33 cellular contexts compared by ENCODE assay signal in genomic region chr16:58639836-58640235, GRCh38.
"Had no signal": no experiment of that assay in that cellular context is flagged by ENCODE, and none has a peak within 500 bp of the region (broad histone marks: within the 10 kb centered on the region; RNA-seq: fewer than 3 reads in every experiment).

No MANE protein-coding gene starts in this region.

- FAIRE-seq: astrocyte, TTC549 had no signal

- ATAC-seq: activated CD8-positive, alpha-beta T cell treated with anti-CD3 and anti-CD28 coated beads for 36 hours; body of pancreas had no signal

- H3K27ac ChIP-seq: adrenal gland, body of pancreas, brain microvascular endothelial cell, breast epithelium, VCaP had no signal

- H3K4me3 ChIP-seq: adrenal gland, body of pancreas, breast epithelium had no signal

- H3K36me3 Mint-ChIP-seq: activated CD4-positive, alpha-beta memory T cell treated with anti-CD3 and anti-CD28 coated beads for 36 hours; activated naive CD4-positive, alpha-beta T cell treated with anti-CD3 and anti-CD28 coated beads, Interleukin-2, amount 50 U/mL, for 72 hours; activated naive CD8-positive, alpha-beta T cell treated with anti-CD3 and anti-CD28 coated beads for 36 hours had no signal

- H3K4me3 Mint-ChIP-seq: activated B cell treated with CpG ODN at 0.5 μM for 24 hours; activated CD4-positive, alpha-beta memory T cell treated with anti-CD3 and anti-CD28 coated beads for 36 hours; activated CD4-positive, alpha-beta T cell treated with anti-CD3 and anti-CD28 coated beads, Interleukin-2, amount 10 ng/mL, durations not matched to agents 24 days and 14 days; activated CD8-positive, alpha-beta T cell treated with anti-CD3 and anti-CD28 coated beads for 36 hours; activated naive CD4-positive, alpha-beta T cell treated with anti-CD3 and anti-CD28 coated beads for 36 hours; activated naive CD8-positive, alpha-beta T cell treated with anti-CD3 and anti-CD28 coated beads for 36 hours; activated T-cell treated with anti-CD3 and anti-CD28 coated beads, Interleukin-2, amount 50 U/mL, for 24 hours; T-helper 1 cell treated with Interleukin-12 subunit alpha and Interleukin-12 subunit beta and Interleukin-4 antibody, amounts not matched to agents 30 μg/mL and 1 μg/mL, for 36 hours; T-helper 2 cell treated with Interferon-gamma antibody and Interleukin-4, amounts not matched to agents 5 μg/mL and 100 μg/mL, for 36 hours had no signal

- DNase-seq: activated B cell treated with CpG ODN at 0.5 μM for 24 hours; activated CD4-positive, alpha-beta memory T cell treated with anti-CD3 and anti-CD28 coated beads for 36 hours; activated CD4-positive, alpha-beta T cell treated with anti-CD3 and anti-CD28 coated beads for 4 hours; activated CD4-positive, alpha-beta T cell treated with anti-CD3 and anti-CD28 coated beads, Interleukin-2, amount 10 ng/mL, durations not matched to agents 24 days and 14 days; activated CD4-positive, alpha-beta T cell treated with anti-CD3 and anti-CD28 coated beads, Interleukin-2, amount 50 U/mL, for 1 hour; activated CD4-positive, alpha-beta T cell treated with anti-CD3 and anti-CD28 coated beads, Interleukin-2, amount 50 U/mL, for 4 hours; activated CD4-positive, CD25-positive, alpha-beta regulatory T cell treated with anti-CD3 and anti-CD28 coated beads, Interleukin-2, amount 50 U/mL, for 72 hours; activated CD8-positive, alpha-beta memory T cell treated with anti-CD3 and anti-CD28 coated beads, Interleukin-2, amount 50 U/mL, for 4 hours; activated CD8-positive, alpha-beta T cell treated with anti-CD3 and anti-CD28 coated beads for 36 hours; activated effector memory CD4-positive, alpha-beta T cell treated with anti-CD3 and anti-CD28 coated beads, Interleukin-2, amount 50 U/mL, for 16 hours; activated gamma-delta T cell treated with Interleukin-2 at 50 U/mL for 16 hours; activated naive CD4-positive, alpha-beta T cell; activated naive CD4-positive, alpha-beta T cell treated with anti-CD3 and anti-CD28 coated beads for 36 hours; activated naive CD4-positive, alpha-beta T cell treated with anti-CD3 and anti-CD28 coated beads, Interleukin-2, amount 50 U/mL, for 16 hours; activated naive CD8-positive, alpha-beta T cell treated with anti-CD3 and anti-CD28 coated beads for 36 hours; activated T-cell treated with anti-CD3 and anti-CD28 coated beads, Interleukin-2, amount 50 U/mL, for 24 hours; activated T-cell treated with anti-CD3 and anti-CD28 coated beads, Interleukin-2, amount 50 U/mL, for 48 hours; amniotic stem cell; aorta; body of pancreas; brain microvascular endothelial cell; central memory CD4-positive, alpha-beta T cell; T-helper 1 cell; T-helper 2 cell; T-helper 9 cell had no signal

- H3K27me3 Mint-ChIP-seq: activated B cell treated with CpG ODN at 0.5 μM for 24 hours; activated T-cell treated with anti-CD3 and anti-CD28 coated beads, Interleukin-2, amount 50 U/mL, for 24 hours had no signal

- H3K27me3 ChIP-seq: adrenal gland, body of pancreas, brain microvascular endothelial cell, breast epithelium had no signal

- H3K27ac Mint-ChIP-seq: activated B cell treated with CpG ODN at 0.5 μM for 24 hours; activated CD4-positive, alpha-beta memory T cell treated with anti-CD3 and anti-CD28 coated beads for 36 hours; activated CD4-positive, alpha-beta T cell treated with anti-CD3 and anti-CD28 coated beads, Interleukin-2, amount 10 ng/mL, durations not matched to agents 24 days and 14 days; activated CD8-positive, alpha-beta T cell treated with anti-CD3 and anti-CD28 coated beads for 36 hours; activated naive CD4-positive, alpha-beta T cell treated with anti-CD3 and anti-CD28 coated beads for 36 hours; activated naive CD4-positive, alpha-beta T cell treated with anti-CD3 and anti-CD28 coated beads, Interleukin-2, amount 50 U/mL, for 72 hours; activated naive CD8-positive, alpha-beta T cell treated with anti-CD3 and anti-CD28 coated beads for 36 hours; activated T-cell treated with anti-CD3 and anti-CD28 coated beads, Interleukin-2, amount 50 U/mL, for 24 hours; T-helper 1 cell treated with Interleukin-12 subunit alpha and Interleukin-12 subunit beta and Interleukin-4 antibody, amounts not matched to agents 30 μg/mL and 1 μg/mL, for 36 hours; T-helper 2 cell treated with Interferon-gamma antibody and Interleukin-4, amounts not matched to agents 5 μg/mL and 100 μg/mL, for 36 hours had no signal

- H3K36me3 ChIP-seq: adrenal gland, brain microvascular endothelial cell, breast epithelium had no signal

- H3K9me3 ChIP-seq: adrenal gland, body of pancreas, breast epithelium had no signal

- H3K4me1 ChIP-seq: adrenal gland, body of pancreas, breast epithelium had no signal

- H3K9me3 Mint-ChIP-seq: activated B cell treated with CpG ODN at 0.5 μM for 24 hours; activated CD4-positive, alpha-beta memory T cell treated with anti-CD3 and anti-CD28 coated beads for 36 hours; activated CD4-positive, alpha-beta T cell treated with anti-CD3 and anti-CD28 coated beads, Interleukin-2, amount 10 ng/mL, durations not matched to agents 24 days and 14 days; activated CD8-positive, alpha-beta T cell treated with anti-CD3 and anti-CD28 coated beads for 36 hours; activated naive CD4-positive, alpha-beta T cell treated with anti-CD3 and anti-CD28 coated beads for 36 hours; activated naive CD4-positive, alpha-beta T cell treated with anti-CD3 and anti-CD28 coated beads, Interleukin-2, amount 50 U/mL, for 72 hours; activated naive CD8-positive, alpha-beta T cell treated with anti-CD3 and anti-CD28 coated beads for 36 hours; activated T-cell treated with anti-CD3 and anti-CD28 coated beads, Interleukin-2, amount 50 U/mL, for 24 hours; T-helper 1 cell treated with Interleukin-12 subunit alpha and Interleukin-12 subunit beta and Interleukin-4 antibody, amounts not matched to agents 30 μg/mL and 1 μg/mL, for 36 hours; T-helper 2 cell treated with Interferon-gamma antibody and Interleukin-4, amounts not matched to agents 5 μg/mL and 100 μg/mL, for 36 hours had no signal

- H3K4me1 Mint-ChIP-seq: activated B cell treated with CpG ODN at 0.5 μM for 24 hours; activated CD4-positive, alpha-beta T cell treated with anti-CD3 and anti-CD28 coated beads, Interleukin-2, amount 10 ng/mL, durations not matched to agents 24 days and 14 days; activated naive CD8-positive, alpha-beta T cell treated with anti-CD3 and anti-CD28 coated beads for 36 hours had no signal
